Comparison of ENCODE assay signal across 18 cellular contexts in genomic region chr7:50214141-50214670, GRCh38.
DNase-seq lines count a peak whose midpoint lies in the region; ATAC-seq and TF ChIP-seq lines count a peak whose summit lies in the region.
"Had no signal": no experiment of that assay in that cellular context is flagged by ENCODE, and none has a peak within 500 bp of the region (broad histone marks: within the 10 kb centered on the region; RNA-seq: fewer than 3 reads in every experiment).

No MANE protein-coding gene starts in this region.

- TF ChIP-seq CTCF in DND-41 (IDR thresholded peaks at IDR 0.05; ENCODE audit: borderline replicate concordance, extremely low read depth, low read length, poor library complexity, severe bottlenecking) (no peak), coronary artery (IDR thresholded peaks at IDR 0.05) (no peak)

- no peak overlapping the region for H2AFZ ChIP-seq in DND-41 (ENCODE audit: low read depth, low read length)

- H3K4me3 ChIP-seq in DND-41 (ENCODE audit: low read depth in 1 of 2, low read length in 2 of 2) (no peak overlapping the region), coronary artery (no peak overlapping the region)
- H3K4me3 ChIP-seq: heart right ventricle had no signal

- 0 out of 3 replicates have a peak, but pooled peaks have one; percentile 10 for ATAC-seq in DND-41 (ENCODE audit: insufficient read depth, low read depth)
- ATAC-seq: heart right ventricle, sciatic nerve had no signal

- no peaks in the 10 kb centered on the region for H3K36me3 ChIP-seq in DND-41 (ENCODE audit: insufficient read depth, low read length)
- H3K36me3 ChIP-seq: heart right ventricle had no signal

- H3K4me2 ChIP-seq in DND-41 (ENCODE audit: insufficient read depth, low read length), result no peak overlapping the region

- H3K4me1 ChIP-seq in DND-41 (ENCODE audit: insufficient read depth, low read length), result peaks cover 34% of the 10 kb centered on the region

- H3K9me3 ChIP-seq in DND-41 (ENCODE audit: insufficient read depth, low read length, severe bottlenecking), result no peaks in the 10 kb centered on the region
- H3K9me3 ChIP-seq: heart right ventricle had no signal

- H4K20me1 ChIP-seq in DND-41 (ENCODE audit: insufficient read depth, low read length), result no peaks in the 10 kb centered on the region

- H3K9ac ChIP-seq in DND-41 (ENCODE audit: low read depth, low read length), result no peak overlapping the region

- no peaks in the 10 kb centered on the region for H3K79me2 ChIP-seq in DND-41 (ENCODE audit: insufficient read depth, low read length)

- no peaks in the 10 kb centered on the region for H3K27me3 ChIP-seq in DND-41 (ENCODE audit: insufficient read depth, low read length, poor library complexity)

- peak; percentile 40 for DNase-seq in SIG-M5 treated with dmso at 0.1 percent for 504 hours (lab: John Stamatoyannopoulos, UW; ENCODE audit: unreplicated experiment)
- DNase-seq in SIG-M5 (lab: John Stamatoyannopoulos, UW), result no peak
- peak; percentile 56 for DNase-seq in DND-41
- DNase-seq in SKM-1 treated with dmso at 0.1 percent for 144 hours (lab: John Stamatoyannopoulos, UW; ENCODE audit: unreplicated experiment), result peak; percentile 25
- peak; percentile 45 for DNase-seq in coronary artery (ENCODE audit: low spot score)
- no peak for DNase-seq in GM19238 (ENCODE audit: insufficient read length, low spot score)
- DNase-seq in C1 segment of cervical spinal cord (lab: John Stamatoyannopoulos, UW), result no peak
- no peak for DNase-seq in NCI-H226
- DNase-seq: activated gamma-delta T cell, COR-L47, H9, heart right ventricle, kidney glomerular epithelial cell, NCI-H774, nucleus accumbens, RPMI8226, T-helper 9 cell had no signal

- H3K27ac ChIP-seq in DND-41 (ENCODE audit: low read length) (peak overlapping the region; percentile 62), coronary artery (no peak overlapping the region)

Comparison
In these comparisons a context has a peak if more than half of its experiments do, and no peak if none do; other contexts are left out.
1. DNase-seq: peak in SIG-M5 treated with dmso at 0.1 percent for 504 hours (single experiment), DND-41 (single experiment), SKM-1 treated with dmso at 0.1 percent for 144 hours (single experiment) and coronary artery (single experiment); none in SIG-M5 (single experiment), GM19238 (single experiment), C1 segment of cervical spinal cord (0 of 14) and NCI-H226 (single experiment).